ENCODE assay signal across 9 cellular contexts in the genomic region with DNA sequence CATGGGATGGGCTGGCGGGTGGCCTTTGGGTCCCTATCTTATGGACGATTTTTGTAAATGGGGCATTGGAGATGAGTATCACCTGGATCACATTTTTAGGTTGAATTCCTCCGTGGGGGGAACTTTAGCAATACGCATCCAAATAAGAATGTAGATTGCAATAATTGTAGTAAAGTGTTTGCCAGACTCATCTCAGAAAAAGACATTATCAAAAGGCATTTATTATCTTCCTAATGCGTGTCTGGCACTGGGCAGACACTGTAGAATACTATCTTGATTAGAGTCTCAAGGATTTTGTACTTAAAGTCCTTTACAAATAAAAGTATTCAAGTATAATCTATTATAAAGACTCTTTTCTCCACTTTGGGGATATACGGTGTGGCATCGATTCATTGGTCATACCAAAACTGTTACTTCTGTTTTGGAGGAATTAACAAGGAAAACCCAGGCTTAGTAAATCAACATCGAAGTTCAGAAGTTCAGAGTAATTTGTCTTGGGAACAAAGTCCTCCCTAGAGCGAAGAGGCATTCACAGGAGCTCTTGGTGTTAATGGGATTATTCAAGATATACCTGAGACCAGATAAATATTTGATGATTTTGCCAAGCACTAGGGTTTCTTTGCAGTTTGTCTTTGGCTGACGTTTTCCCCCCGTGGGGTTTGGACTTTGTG. TPM values are rescaled to one million over a fixed set of nuclear protein-coding genes. Genes with fewer than 3 reads are reported as not detected.
DNase-seq lines count a peak whose midpoint lies in the region; ATAC-seq, FAIRE-seq and TF ChIP-seq lines count a peak whose summit lies in the region.
"Had no signal": no experiment of that assay in that cellular context is flagged by ENCODE, and none has a peak within 500 bp of the region (broad histone marks: within the 10 kb centered on the region; RNA-seq: fewer than 3 reads in every experiment).

No MANE protein-coding gene starts in this region.

- peak overlapping the region; percentile 65 for H3K4me3 ChIP-seq in psoas muscle

- H3K27ac Mint-ChIP-seq in T-helper 17 cell = peak overlapping the region; percentile 60
- no peak overlapping the region for H3K27ac Mint-ChIP-seq in glutamatergic neuron (ENCODE audit: unreplicated experiment)

- H3K4me1 ChIP-seq in ES-I3 (ENCODE audit: insufficient read depth, low read length) (peaks cover 31% of the 10 kb centered on the region), psoas muscle (peaks cover 39% of the 10 kb centered on the region)

- no peaks in the 10 kb centered on the region for H3K27me3 Mint-ChIP-seq in T-helper 17 cell
- H3K27me3 Mint-ChIP-seq in glutamatergic neuron (ENCODE audit: unreplicated experiment) = peaks cover 10% of the 10 kb centered on the region

- H3K4me3 Mint-ChIP-seq in T-helper 17 cell = peak overlapping the region; percentile 85
- H3K4me3 Mint-ChIP-seq in glutamatergic neuron (ENCODE audit: unreplicated experiment) = peak overlapping the region; percentile 73

- H3K9me3 ChIP-seq in ES-I3 (ENCODE audit: control insufficient read depth, insufficient read depth, low read length) (no peaks in the 10 kb centered on the region), T-helper 17 cell (ENCODE audit: control insufficient read depth, low read length, poor library complexity, severe bottlenecking) (no peaks in the 10 kb centered on the region), psoas muscle (no peaks in the 10 kb centered on the region)

- no peak for FAIRE-seq in D721Med (lab: Jason Lieb, UNC)

- H3K9ac ChIP-seq in ES-I3 (ENCODE audit: low read depth, low read length) = peak overlapping the region; percentile 56; the same call in 1 of the 2 replicates

- ATAC-seq in T-helper 17 cell (no peak), psoas muscle (no peak)

- H3K4me1 Mint-ChIP-seq in T-helper 17 cell (peaks cover 25% of the 10 kb centered on the region), glutamatergic neuron (ENCODE audit: low read depth, unreplicated experiment) (peaks cover 29% of the 10 kb centered on the region)

- H3K27ac ChIP-seq in psoas muscle = peak overlapping the region; percentile 79

- DNase-seq in T-helper 17 cell (no peak), glutamatergic neuron (no peak), psoas muscle (no peak), C1 segment of cervical spinal cord (lab: John Stamatoyannopoulos, UW) (no peak), NCI-H2107 (lab: John Stamatoyannopoulos, UW) (no peak), D721Med (ENCODE audit: insufficient read length, low spot score) (no peak), NCI-H446 (lab: John Stamatoyannopoulos, UW) (no peak)
- DNase-seq: NCI-H1048 had no signal

- intact Hi-C loops in psoas muscle (cut with DNase I) = loop anchor here (2.0 to 5.0 kb wide), 3 partner anchors 56 to 216 kb away; no protein-coding TSS in a partner anchor

- WGBS in psoas muscle, 3 donors = 9 to 27% (median 13%) methylated on average over 11 of the region's 11 CpGs

- H3K9me3 Mint-ChIP-seq in glutamatergic neuron (ENCODE audit: unreplicated experiment) = peaks cover 6% of the 10 kb centered on the region

- H3K27me3 ChIP-seq in psoas muscle (ENCODE audit: insufficient read depth in 3 of 3, low read length in 2 of 3) = no peaks in the 10 kb centered on the region

- no peaks in the 10 kb centered on the region for H3K36me3 ChIP-seq in ES-I3 (ENCODE audit: insufficient read depth, low read length)
- H3K36me3 ChIP-seq in psoas muscle (ENCODE audit: insufficient read depth in 1 of 2, low read depth in 1 of 2) = no peaks in the 10 kb centered on the region

- TF ChIP-seq CTCF in glutamatergic neuron (IDR thresholded peaks at IDR 0.05; ENCODE audit: partially characterized antibody, unreplicated experiment) (no peak), psoas muscle (IDR thresholded peaks at IDR 0.05) (no peak), D721Med (IDR thresholded peaks at IDR 0.05; ENCODE audit: insufficient read depth, missing control alignments) (no peak)

- H3K36me3 Mint-ChIP-seq in T-helper 17 cell (ENCODE audit: low read depth) = peaks cover 2% of the 10 kb centered on the region
- no peaks in the 10 kb centered on the region for H3K36me3 Mint-ChIP-seq in glutamatergic neuron (ENCODE audit: unreplicated experiment)

RNA-seq across cellular contexts. Expression of a gene that starts 0.6 kb away (rescaled TPM):
- 1 to 10 TPM; 1.3 to 2.3 TPM for total RNA-seq in T-helper 17 cell
- 1.2 TPM for total RNA-seq in glutamatergic neuron (ENCODE audit: unreplicated experiment)
- total RNA-seq in psoas muscle = 10 to 100 TPM in 3 of 4 donors, 1 to 10 TPM in 1; 7.8 to 23.2 (median 13.7) TPM
- 10 to 100 TPM; 14.7 to 25.3 (median 20.4) TPM for polyA plus RNA-seq in psoas muscle
